Comparison of ENCODE assay signal across 18 cellular contexts in genomic region chr7:114302858-114303257, GRCh38.
DNase-seq lines count a peak whose midpoint lies in the region; ATAC-seq, FAIRE-seq and TF ChIP-seq lines count a peak whose summit lies in the region.
"Had no signal": no experiment of that assay in that cellular context is flagged by ENCODE, and none has a peak within 500 bp of the region (broad histone marks: within the 10 kb centered on the region; RNA-seq: fewer than 3 reads in every experiment).

No MANE protein-coding gene starts in this region.

- H3K9ac ChIP-seq in keratinocyte (ENCODE audit: control insufficient read depth, extremely low read depth, insufficient read depth, low read length) = no peak overlapping the region
- H3K9ac ChIP-seq: BLaER1 treated with 17β-estradiol and CSF1 and Interleukin-3, amounts not matched to agents 10 nM and 100 nM; KMS-11 had no signal

- H3K9me1 ChIP-seq in keratinocyte (ENCODE audit: control insufficient read depth, extremely low read depth, insufficient read depth, low read length) = no peaks in the 10 kb centered on the region

- no peak for FAIRE-seq in keratinocyte (lab: Jason Lieb, UNC)
- FAIRE-seq: GM12892 had no signal

- intact Hi-C loops in testis (cut with DNase I; ENCODE audit: low total_unique reads) = no loop called here
- intact Hi-C loops in left ventricle myocardium superior (cut with micrococcal nuclease) = no loop called here

- H3K36me3 ChIP-seq in RWPE2 (ENCODE audit: low read depth) (no peaks in the 10 kb centered on the region), keratinocyte (ENCODE audit: control insufficient read depth in 2 of 2, extremely low read depth in 1 of 2, insufficient read depth in 2 of 2, low read length in 2 of 2) (no peaks in the 10 kb centered on the region), testis (ENCODE audit: low read depth, missing control alignments) (no peaks in the 10 kb centered on the region)
- H3K36me3 ChIP-seq: BLaER1 treated with 17β-estradiol and CSF1 and Interleukin-3, amounts not matched to agents 10 nM and 100 nM had no signal

- peaks cover 7% of the 10 kb centered on the region for H3K4me1 ChIP-seq in RWPE2 (ENCODE audit: insufficient read depth, poor library complexity, severe bottlenecking)
- peaks cover 7% of the 10 kb centered on the region for H3K4me1 ChIP-seq in keratinocyte (ENCODE audit: control insufficient read depth, extremely low read depth, insufficient read depth, low read length)
- no peaks in the 10 kb centered on the region for H3K4me1 ChIP-seq in testis

- H3K27me3 ChIP-seq in RWPE2 (ENCODE audit: insufficient read depth, poor library complexity, severe bottlenecking) = no peaks in the 10 kb centered on the region
- no peaks in the 10 kb centered on the region for H3K27me3 ChIP-seq in keratinocyte (ENCODE audit: control insufficient read depth, extremely low read depth, insufficient read depth, low read length)
- H3K27me3 ChIP-seq in testis = no peaks in the 10 kb centered on the region
- H3K27me3 ChIP-seq: BLaER1 treated with 17β-estradiol and CSF1 and Interleukin-3, amounts not matched to agents 10 nM and 100 nM had no signal

- H2AFZ ChIP-seq in keratinocyte (ENCODE audit: control insufficient read depth, low read length) = no peak overlapping the region

- no peak for TF ChIP-seq CTCF in RWPE2 (IDR thresholded peaks at IDR 0.05; ENCODE audit: poor library complexity, severe bottlenecking)
- TF ChIP-seq CTCF in keratinocyte (optimal IDR thresholded peaks at IDR 0.05 in 1 of 3, IDR thresholded peaks at IDR 0.05 in 1 of 3, conservative IDR thresholded peaks at IDR 0.05 in 1 of 3; ENCODE audit: extremely low read depth in 1 of 3, insufficient read depth in 2 of 3, low read length in 3 of 3) = no peak
- TF ChIP-seq CTCF in testis (IDR thresholded peaks at IDR 0.05) = no peak

- H3K27ac ChIP-seq in RWPE2 (ENCODE audit: poor library complexity, severe bottlenecking) (no peak overlapping the region), keratinocyte (ENCODE audit: control insufficient read depth, insufficient read depth, low read length) (no peak overlapping the region), testis (no peak overlapping the region)
- H3K27ac ChIP-seq: 22Rv1; BLaER1 treated with 17β-estradiol and CSF1 and Interleukin-3, amounts not matched to agents 10 nM and 100 nM; KMS-11 had no signal

- dilution Hi-C loops in keratinocyte (cut with MboI; ENCODE audit: extremely low pct_ligation_motif_present, low sequenced_read_pairs) = no loop called here

- WGBS in testis, 2 donors = 87 to 91% methylated on average over 4 of the region's 4 CpGs

- H3K79me2 ChIP-seq in keratinocyte (ENCODE audit: control insufficient read depth, insufficient read depth, low read length) = no peaks in the 10 kb centered on the region

- H3K4me3 ChIP-seq in RWPE2 (ENCODE audit: severe bottlenecking) = no peak overlapping the region
- H3K4me3 ChIP-seq in keratinocyte (ENCODE audit: control insufficient read depth in 2 of 3, extremely low read depth in 1 of 3, insufficient read depth in 2 of 3, low read depth in 1 of 3, low read length in 3 of 3) = no peak overlapping the region
- H3K4me3 ChIP-seq in testis = no peak overlapping the region
- H3K4me3 ChIP-seq: BLaER1 treated with 17β-estradiol and CSF1 and Interleukin-3, amounts not matched to agents 10 nM and 100 nM had no signal

- ATAC-seq in RWPE2 (ENCODE audit: low read depth) = peak; percentile 21; the same call in 1 of the 3 replicates
- ATAC-seq in left ventricle myocardium superior = no peak
- ATAC-seq in GM19035 (IDR thresholded peaks at IDR 0.05; ENCODE audit: unreplicated experiment) = no peak

- TF ChIP-seq POLR2A in testis (IDR thresholded peaks at IDR 0.05) = no peak

- no peaks in the 10 kb centered on the region for H3K9me3 ChIP-seq in RWPE2 (ENCODE audit: severe bottlenecking)
- H3K9me3 ChIP-seq in keratinocyte (ENCODE audit: control insufficient read depth, low read depth, low read length) = no peaks in the 10 kb centered on the region
- H3K9me3 ChIP-seq in testis = no peaks in the 10 kb centered on the region
- H3K9me3 ChIP-seq: BLaER1 treated with 17β-estradiol and CSF1 and Interleukin-3, amounts not matched to agents 10 nM and 100 nM had no signal

- H4K20me1 ChIP-seq in keratinocyte (ENCODE audit: control insufficient read depth, extremely low read depth, insufficient read depth, low read length) = no peaks in the 10 kb centered on the region
- H4K20me1 ChIP-seq: BLaER1 treated with 17β-estradiol and CSF1 and Interleukin-3, amounts not matched to agents 10 nM and 100 nM had no signal

- H3K4me2 ChIP-seq in keratinocyte (ENCODE audit: control insufficient read depth, extremely low read depth, insufficient read depth, low read depth, low read length) = no peak overlapping the region
- H3K4me2 ChIP-seq: BLaER1 treated with 17β-estradiol and CSF1 and Interleukin-3, amounts not matched to agents 10 nM and 100 nM; KMS-11 had no signal

- peak; percentile 22 for DNase-seq in DMS53 (lab: John Stamatoyannopoulos, UW)
- DNase-seq in DMS53 treated with DMSO at 0.1 percent for 48 hours (lab: John Stamatoyannopoulos, UW; ENCODE audit: unreplicated experiment) = no peak
- no peak for DNase-seq in RWPE2 (ENCODE audit: low spot score)
- DNase-seq in keratinocyte (ENCODE audit: low read depth, low spot score) = peak; percentile 26
- no peak for DNase-seq in testis
- DNase-seq in left ventricle myocardium superior = no peak
- DNase-seq in HuH-7.5 (ENCODE audit: low spot score) = no peak
- DNase-seq: GOT3, MM.1S, NCI-H1105, NCI-H187, NCI-H446, SHP77 had no signal

Comparison
In these comparisons a context has a peak if more than half of its experiments do, and no peak if none do; other contexts are left out.
1. DNase-seq: peak in DMS53 (single experiment) and keratinocyte (single experiment); none in DMS53 treated with DMSO at 0.1 percent for 48 hours (single experiment), RWPE2 (single experiment), testis (single experiment), left ventricle myocardium superior (single experiment) and HuH-7.5 (single experiment).